ENCODE assay signal across 17 cellular contexts in the genomic region with DNA sequence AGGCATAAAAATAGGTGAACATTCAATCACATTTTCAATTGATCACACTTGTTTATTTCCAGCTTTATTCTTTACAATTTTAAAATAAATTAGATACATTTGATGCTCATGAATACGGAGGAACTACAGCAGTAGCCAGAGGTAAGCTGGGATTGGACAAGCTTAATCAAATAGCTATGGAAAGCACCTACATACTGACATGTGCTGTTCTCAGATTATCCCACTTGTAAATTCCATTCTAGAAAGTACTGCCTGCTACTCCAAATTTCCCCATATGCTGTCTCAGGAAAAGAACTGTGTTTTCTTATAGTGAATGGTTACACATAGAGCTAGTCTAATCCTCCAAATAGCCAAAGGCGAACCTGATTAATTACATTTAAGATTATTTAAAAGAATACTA.
"Had no signal": no experiment of that assay in that cellular context is flagged by ENCODE, and none has a peak within 500 bp of the region (broad histone marks: within the 10 kb centered on the region; RNA-seq: fewer than 3 reads in every experiment).

No MANE protein-coding gene starts in this region.

- H3K27ac ChIP-seq: coronary artery, heart right ventricle, right atrium auricular region had no signal

- H3K4me3 ChIP-seq: coronary artery, heart right ventricle, prostate gland, right atrium auricular region, suprapubic skin had no signal

- H3K36me3 ChIP-seq: prostate gland, right atrium auricular region, suprapubic skin had no signal

- H3K27me3 ChIP-seq: heart right ventricle, right atrium auricular region, suprapubic skin had no signal

- ATAC-seq: activated naive CD8-positive, alpha-beta T cell treated with anti-CD3 and anti-CD28 coated beads, Interleukin-2, amount 50 U/mL, for 24 hours; heart right ventricle had no signal

- DNase-seq: activated CD4-positive, alpha-beta T cell treated with anti-CD3 and anti-CD28 coated beads, Interleukin-2, amount 10 ng/mL, durations not matched to agents 24 days and 14 days; activated CD8-positive, alpha-beta T cell treated with anti-CD3 and anti-CD28 coated beads for 36 hours; activated naive CD4-positive, alpha-beta T cell treated with anti-CD3 and anti-CD28 coated beads, Interleukin-2, amount 10 ng/mL, durations not matched to agents 7 days and 5 days; activated naive CD8-positive, alpha-beta T cell treated with anti-CD3 and anti-CD28 coated beads, Interleukin-2, amount 50 U/mL, for 24 hours; activated T-cell treated with anti-CD3 and anti-CD28 coated beads, Interleukin-2, amount 50 U/mL, for 1 hour; central memory CD4-positive, alpha-beta T cell; erythroblast; heart right ventricle; left colon; naive B cell; T-helper 1 cell; T-helper 9 cell; trophoblast cell had no signal

- H3K9me3 ChIP-seq: prostate gland, right atrium auricular region, suprapubic skin had no signal
